8 cellular contexts compared by ENCODE assay signal in genomic region chr3:71495708-71496472, GRCh38.
DNase-seq lines count a peak whose midpoint lies in the region; ATAC-seq, FAIRE-seq and TF ChIP-seq lines count a peak whose summit lies in the region.

No MANE protein-coding gene starts in this region.

- H3K4me1 Mint-ChIP-seq in activated naive CD8-positive, alpha-beta T cell treated with anti-CD3 and anti-CD28 coated beads for 36 hours: peaks cover 74% of the 10 kb centered on the region

- H3K9me3 Mint-ChIP-seq in activated naive CD8-positive, alpha-beta T cell treated with anti-CD3 and anti-CD28 coated beads for 36 hours: peaks cover 17% of the 10 kb centered on the region

- intact Hi-C loops in left colon (cut with DNase I, micrococcal nuclease): no loop called here

- DNase-seq in A549 (ENCODE audit: low read depth in 1 of 2, low spot score in 1 of 2) (peak; percentile 60 to 77), left colon (no peak), mucosa of gallbladder (ENCODE audit: low spot score) (no peak)
- DNase-seq in activated naive CD8-positive, alpha-beta T cell treated with anti-CD3 and anti-CD28 coated beads for 36 hours: no peak

- peak overlapping the region; percentile 93 for H3K27ac Mint-ChIP-seq in activated naive CD8-positive, alpha-beta T cell treated with anti-CD3 and anti-CD28 coated beads for 36 hours

- ATAC-seq in A549 (peak; percentile 94 to 97), HG02759 (IDR thresholded peaks at IDR 0.05; ENCODE audit: unreplicated experiment) (peak; percentile 75), left colon (peak; percentile 73), GM19463 (IDR thresholded peaks at IDR 0.05; ENCODE audit: unreplicated experiment) (no peak), GM21515 (IDR thresholded peaks at IDR 0.05; ENCODE audit: unreplicated experiment) (no peak), HG02884 (IDR thresholded peaks at IDR 0.05; ENCODE audit: unreplicated experiment) (no peak)

- POLR2A ChIA-PET in A549 (lab: Yijun Ruan, JAX): interaction anchor here (0.5 to 2.1 kb wide), 8 partner anchors 8 to 244 kb away, joined by 3 to 19 read pairs (median 4); partner anchors contain the start of gene FOXP1

- peaks cover 16% of the 10 kb centered on the region for H3K9me3 ChIP-seq in A549

- H3K27ac ChIP-seq in A549: peak overlapping the region; percentile 85 to 93

- TF ChIP-seq CTCF in A549 (IDR thresholded peaks at IDR 0.05): no peak

- TF ChIP-seq RAD21 in A549 (conservative IDR thresholded peaks at IDR 0.05 in 1 of 2, IDR thresholded peaks at IDR 0.05 in 1 of 2): no peak; a peak in 1 of 5 replicates

- H3K4me1 ChIP-seq in A549: peaks cover 33% of the 10 kb centered on the region

- TF ChIP-seq EP300 in A549 (IDR thresholded peaks at IDR 0.05): peak in 1 of 2 experiments; percentile 51; a peak in 1 of 5 replicates

- CTCF ChIA-PET in A549 (lab: Yijun Ruan, JAX): interaction anchor here (0.8 to 3.4 kb wide), 7 partner anchors 8 to 501 kb away, joined by 3 to 14 read pairs (median 3); partner anchors contain the start of gene FOXP1

- WGBS in A549 (ENCODE audit: missing lambda C conversion rate): 21% methylated on average over 5 of the region's 5 CpGs

- no peaks in the 10 kb centered on the region for H3K27me3 Mint-ChIP-seq in activated naive CD8-positive, alpha-beta T cell treated with anti-CD3 and anti-CD28 coated beads for 36 hours

- peaks cover 60% of the 10 kb centered on the region for H3K36me3 Mint-ChIP-seq in activated naive CD8-positive, alpha-beta T cell treated with anti-CD3 and anti-CD28 coated beads for 36 hours

- no peak for TF ChIP-seq POLR2A in A549 (IDR thresholded peaks at IDR 0.05; ENCODE audit: low read length)

- H3K4me3 Mint-ChIP-seq in activated naive CD8-positive, alpha-beta T cell treated with anti-CD3 and anti-CD28 coated beads for 36 hours: peak overlapping the region; percentile 50

- H3K4me3 ChIP-seq in A549: peak overlapping the region; percentile 32

- H3K4me2 ChIP-seq in A549: peak overlapping the region; percentile 82

- FAIRE-seq in A549 (lab: Jason Lieb, UNC): no peak

TF ChIP-seq in A549, 52 proteins besides CTCF, POLR2A, EP300 and RAD21 (continues in another document):
- TF ChIP-seq MYC (IDR thresholded peaks at IDR 0.05; ENCODE audit: borderline replicate concordance, low read length) (no peak), CHD4 (IDR thresholded peaks at IDR 0.05; ENCODE audit: borderline replicate concordance) (no peak), ZFP36 (IDR thresholded peaks at IDR 0.05; ENCODE audit: borderline replicate concordance, partially characterized antibody) (no peak), NR3C1 (IDR thresholded peaks at IDR 0.05) (no peak), RNF2 (IDR thresholded peaks at IDR 0.05; ENCODE audit: borderline replicate concordance, low read depth) (no peak), KDM5A (IDR thresholded peaks at IDR 0.05) (no peak), KDM1A (IDR thresholded peaks at IDR 0.05; ENCODE audit: low read depth) (no peak), SREBF2 (IDR thresholded peaks at IDR 0.05) (no peak), JUNB (IDR thresholded peaks at IDR 0.05) (peak; percentile 66), HES2 (IDR thresholded peaks at IDR 0.05) (0 out of 2 replicates have a peak, but pooled peaks have one; percentile 38), PHF8 (IDR thresholded peaks at IDR 0.05; ENCODE audit: borderline replicate concordance, low read depth) (no peak), HOXB5 (CRISPR knock-in tag; IDR thresholded peaks at IDR 0.05) (no peak), EHF (CRISPR knock-in tag; IDR thresholded peaks at IDR 0.05) (no peak), CBX8 (IDR thresholded peaks at IDR 0.05) (no peak), ZSCAN20 (CRISPR knock-in tag; IDR thresholded peaks at IDR 0.05) (no peak), CEBPB (IDR thresholded peaks at IDR 0.05) (peak; percentile 85 to 93), RCOR1 (IDR thresholded peaks at IDR 0.05; ENCODE audit: low read depth, low read length) (no peak), REST (IDR thresholded peaks at IDR 0.05) (no peak), FOSL2 (IDR thresholded peaks at IDR 0.05) (peak; percentile 54), FOSL2 (CRISPR knock-in tag; IDR thresholded peaks at IDR 0.05) (peak; percentile 82), GATA3 (IDR thresholded peaks at IDR 0.05; ENCODE audit: borderline replicate concordance) (peak; percentile 37; the same call in 1 of the 2 replicates), BHLHE40 (IDR thresholded peaks at IDR 0.05; ENCODE audit: low read depth, low read length) (no peak)
- TF ChIP-seq, protein P1, sequence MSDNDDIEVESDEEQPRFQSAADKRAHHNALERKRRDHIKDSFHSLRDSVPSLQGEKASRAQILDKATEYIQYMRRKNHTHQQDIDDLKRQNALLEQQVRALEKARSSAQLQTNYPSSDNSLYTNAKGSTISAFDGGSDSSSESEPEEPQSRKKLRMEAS (IDR thresholded peaks at IDR 0.05): no peak; the same call in 1 of the 2 replicates
- TF ChIP-seq, protein P2, sequence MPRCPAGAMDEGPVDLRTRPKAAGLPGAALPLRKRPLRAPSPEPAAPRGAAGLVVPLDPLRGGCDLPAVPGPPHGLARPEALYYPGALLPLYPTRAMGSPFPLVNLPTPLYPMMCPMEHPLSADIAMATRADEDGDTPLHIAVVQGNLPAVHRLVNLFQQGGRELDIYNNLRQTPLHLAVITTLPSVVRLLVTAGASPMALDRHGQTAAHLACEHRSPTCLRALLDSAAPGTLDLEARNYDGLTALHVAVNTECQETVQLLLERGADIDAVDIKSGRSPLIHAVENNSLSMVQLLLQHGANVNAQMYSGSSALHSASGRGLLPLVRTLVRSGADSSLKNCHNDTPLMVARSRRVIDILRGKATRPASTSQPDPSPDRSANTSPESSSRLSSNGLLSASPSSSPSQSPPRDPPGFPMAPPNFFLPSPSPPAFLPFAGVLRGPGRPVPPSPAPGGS (IDR thresholded peaks at IDR 0.05): 0 out of 3 replicates have a peak, but pooled peaks have one; percentile 40
- TF ChIP-seq, protein P3, sequence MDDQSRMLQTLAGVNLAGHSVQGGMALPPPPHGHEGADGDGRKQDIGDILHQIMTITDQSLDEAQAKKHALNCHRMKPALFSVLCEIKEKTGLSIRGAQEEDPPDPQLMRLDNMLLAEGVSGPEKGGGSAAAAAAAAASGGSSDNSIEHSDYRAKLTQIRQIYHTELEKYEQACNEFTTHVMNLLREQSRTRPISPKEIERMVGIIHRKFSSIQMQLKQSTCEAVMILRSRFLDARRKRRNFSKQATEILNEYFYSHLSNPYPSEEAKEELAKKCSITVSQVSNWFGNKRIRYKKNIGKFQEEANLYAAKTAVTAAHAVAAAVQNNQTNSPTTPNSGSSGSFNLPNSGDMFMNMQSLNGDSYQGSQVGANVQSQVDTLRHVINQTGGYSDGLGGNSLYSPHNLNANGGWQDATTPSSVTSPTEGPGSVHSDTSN (IDR thresholded peaks at IDR 0.05): no peak
- TF ChIP-seq, protein P4, sequence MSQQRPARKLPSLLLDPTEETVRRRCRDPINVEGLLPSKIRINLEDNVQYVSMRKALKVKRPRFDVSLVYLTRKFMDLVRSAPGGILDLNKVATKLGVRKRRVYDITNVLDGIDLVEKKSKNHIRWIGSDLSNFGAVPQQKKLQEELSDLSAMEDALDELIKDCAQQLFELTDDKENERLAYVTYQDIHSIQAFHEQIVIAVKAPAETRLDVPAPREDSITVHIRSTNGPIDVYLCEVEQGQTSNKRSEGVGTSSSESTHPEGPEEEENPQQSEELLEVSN (IDR thresholded peaks at IDR 0.05; ENCODE audit: borderline replicate concordance, low read depth): no peak
- TF ChIP-seq, protein P5, sequence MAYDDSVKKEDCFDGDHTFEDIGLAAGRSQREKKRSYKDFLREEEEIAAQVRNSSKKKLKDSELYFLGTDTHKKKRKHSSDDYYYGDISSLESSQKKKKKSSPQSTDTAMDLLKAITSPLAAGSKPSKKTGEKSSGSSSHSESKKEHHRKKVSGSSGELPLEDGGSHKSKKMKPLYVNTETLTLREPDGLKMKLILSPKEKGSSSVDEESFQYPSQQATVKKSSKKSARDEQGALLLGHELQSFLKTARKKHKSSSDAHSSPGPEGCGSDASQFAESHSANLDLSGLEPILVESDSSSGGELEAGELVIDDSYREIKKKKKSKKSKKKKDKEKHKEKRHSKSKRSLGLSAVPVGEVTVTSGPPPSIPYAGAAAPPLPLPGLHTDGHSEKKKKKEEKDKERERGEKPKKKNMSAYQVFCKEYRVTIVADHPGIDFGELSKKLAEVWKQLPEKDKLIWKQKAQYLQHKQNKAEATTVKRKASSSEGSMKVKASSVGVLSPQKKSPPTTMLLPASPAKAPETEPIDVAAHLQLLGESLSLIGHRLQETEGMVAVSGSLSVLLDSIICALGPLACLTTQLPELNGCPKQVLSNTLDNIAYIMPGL (CRISPR knock-in tag; IDR thresholded peaks at IDR 0.05; ENCODE audit: borderline replicate concordance): no peak

Comparison
In these comparisons a context has a peak if more than half of its experiments do, and no peak if none do; other contexts are left out.
1. ATAC-seq: peak in A549 (2 of 2), HG02759 (single experiment) and left colon (single experiment); none in GM19463 (single experiment), GM21515 (single experiment) and HG02884 (single experiment).
2. DNase-seq: peak in A549 (2 of 2); none in activated naive CD8-positive, alpha-beta T cell treated with anti-CD3 and anti-CD28 coated beads for 36 hours (single experiment), left colon (0 of 2) and mucosa of gallbladder (single experiment).